25 cellular contexts compared by ENCODE assay signal in genomic region chr17:13962716-13963115, GRCh38.
DNase-seq lines count a peak whose midpoint lies in the region; ATAC-seq, FAIRE-seq and TF ChIP-seq lines count a peak whose summit lies in the region.
"Had no signal": no experiment of that assay in that cellular context is flagged by ENCODE, and none has a peak within 500 bp of the region (broad histone marks: within the 10 kb centered on the region; RNA-seq: fewer than 3 reads in every experiment).

No MANE protein-coding gene starts in this region.

- FAIRE-seq in small intestine (lab: Jason Lieb, UNC) = no peak
- FAIRE-seq: GM19239, H54 had no signal

- H4K20me1 ChIP-seq in MM.1S (ENCODE audit: insufficient read depth, low read length) = no peaks in the 10 kb centered on the region
- H4K20me1 ChIP-seq: BLaER1 had no signal

- peaks cover 14% of the 10 kb centered on the region for H3K4me1 Mint-ChIP-seq in activated CD8-positive, alpha-beta memory T cell treated with anti-CD3 and anti-CD28 coated beads, Interleukin-2, amount 10 ng/mL, durations not matched to agents 7 days and 5 days
- peaks cover 20% of the 10 kb centered on the region for H3K4me1 Mint-ChIP-seq in T-helper 2 cell treated with Interferon-gamma antibody and Interleukin-4, amounts not matched to agents 5 μg/mL and 100 μg/mL, for 36 hours (ENCODE audit: low read depth)

- H3K9me2 ChIP-seq in MM.1S (replicated peaks; ENCODE audit: insufficient read depth, low read length) = no peaks in the 10 kb centered on the region

- no peak overlapping the region for H3K4me2 ChIP-seq in MM.1S (ENCODE audit: low read depth, low read length)
- H3K4me2 ChIP-seq: BLaER1, PC-9 had no signal

- H3K36me3 Mint-ChIP-seq in activated CD8-positive, alpha-beta memory T cell treated with anti-CD3 and anti-CD28 coated beads, Interleukin-2, amount 10 ng/mL, durations not matched to agents 7 days and 5 days = peaks cover 2% of the 10 kb centered on the region
- H3K36me3 Mint-ChIP-seq in T-helper 2 cell treated with Interferon-gamma antibody and Interleukin-4, amounts not matched to agents 5 μg/mL and 100 μg/mL, for 36 hours (ENCODE audit: low read depth) = no peaks in the 10 kb centered on the region

- H3K4me1 ChIP-seq in MM.1S (ENCODE audit: low read length) = no peaks in the 10 kb centered on the region
- H3K4me1 ChIP-seq in small intestine (ENCODE audit: control insufficient read depth in 2 of 2, insufficient read depth in 1 of 2, low read depth in 1 of 2, low read length in 1 of 2) = no peaks in the 10 kb centered on the region
- H3K4me1 ChIP-seq: BLaER1 had no signal

- H3K9ac ChIP-seq in MM.1S (ENCODE audit: low read length) = no peak overlapping the region
- H3K9ac ChIP-seq: BLaER1 had no signal

- H3K9me3 ChIP-seq in MM.1S (replicated peaks; ENCODE audit: insufficient read depth, low read length) (no peaks in the 10 kb centered on the region), small intestine (ENCODE audit: control insufficient read depth, low read depth) (no peaks in the 10 kb centered on the region)
- H3K9me3 ChIP-seq: BLaER1 had no signal

- ATAC-seq in activated CD8-positive, alpha-beta memory T cell treated with anti-CD3 and anti-CD28 coated beads, Interleukin-2, amount 10 ng/mL, durations not matched to agents 7 days and 5 days = no peak

- no peak overlapping the region for H3K4me3 Mint-ChIP-seq in activated CD8-positive, alpha-beta memory T cell treated with anti-CD3 and anti-CD28 coated beads, Interleukin-2, amount 10 ng/mL, durations not matched to agents 7 days and 5 days
- H3K4me3 Mint-ChIP-seq in T-helper 2 cell treated with Interferon-gamma antibody and Interleukin-4, amounts not matched to agents 5 μg/mL and 100 μg/mL, for 36 hours = peak overlapping the region; percentile 1
- H3K4me3 Mint-ChIP-seq: CD4-positive, alpha-beta T cell; IgD-negative memory B cell had no signal

- no peaks in the 10 kb centered on the region for H3K27me3 ChIP-seq in MM.1S (replicated peaks; ENCODE audit: insufficient read depth, low read length)
- H3K27me3 ChIP-seq in small intestine (ENCODE audit: control insufficient read depth in 2 of 2, insufficient read depth in 2 of 2, low read length in 2 of 2) = no peaks in the 10 kb centered on the region
- H3K27me3 ChIP-seq: BLaER1 had no signal

- H3K79me2 ChIP-seq in MM.1S (ENCODE audit: low read length) = no peaks in the 10 kb centered on the region

- H2AFZ ChIP-seq in MM.1S (ENCODE audit: low read length) = no peak overlapping the region
- H2AFZ ChIP-seq: PC-9 had no signal

- H3K27me3 Mint-ChIP-seq in activated CD8-positive, alpha-beta memory T cell treated with anti-CD3 and anti-CD28 coated beads, Interleukin-2, amount 10 ng/mL, durations not matched to agents 7 days and 5 days = peaks cover 4% of the 10 kb centered on the region
- H3K27me3 Mint-ChIP-seq in T-helper 2 cell treated with Interferon-gamma antibody and Interleukin-4, amounts not matched to agents 5 μg/mL and 100 μg/mL, for 36 hours (ENCODE audit: low read depth) = no peaks in the 10 kb centered on the region
- H3K27me3 Mint-ChIP-seq: CD4-positive, alpha-beta T cell; IgD-negative memory B cell had no signal

- peak overlapping the region; percentile 17 for H3K27ac Mint-ChIP-seq in activated CD8-positive, alpha-beta memory T cell treated with anti-CD3 and anti-CD28 coated beads, Interleukin-2, amount 10 ng/mL, durations not matched to agents 7 days and 5 days
- peak overlapping the region; percentile 1 for H3K27ac Mint-ChIP-seq in T-helper 2 cell treated with Interferon-gamma antibody and Interleukin-4, amounts not matched to agents 5 μg/mL and 100 μg/mL, for 36 hours
- H3K27ac Mint-ChIP-seq: CD4-positive, alpha-beta T cell; IgD-negative memory B cell had no signal

- DNase-seq in activated CD8-positive, alpha-beta memory T cell treated with anti-CD3 and anti-CD28 coated beads, Interleukin-2, amount 10 ng/mL, durations not matched to agents 7 days and 5 days = no peak
- no peak for DNase-seq in activated CD8-positive, alpha-beta memory T cell treated with anti-CD3 and anti-CD28 coated beads for 24 hours
- DNase-seq in MM.1S (peak; percentile 9), small intestine (peak; percentile 41), SIG-M5 treated with dmso at 0.1 percent for 504 hours (lab: John Stamatoyannopoulos, UW; ENCODE audit: unreplicated experiment) (no peak), NCI-H510A (lab: John Stamatoyannopoulos, UW) (no peak)
- no peak for DNase-seq in T-helper 2 cell treated with Interferon-gamma antibody and Interleukin-4, amounts not matched to agents 5 μg/mL and 100 μg/mL, for 36 hours (ENCODE audit: low spot score)
- DNase-seq: CD4-positive, alpha-beta T cell; COR-L47; DMS79; NCI-H1105; NCI-H146; NCI-H2029; NCI-H2227 treated with DMSO at 0.1 percent for 48 hours; NCI-H510A treated with DMSO at 0.1 percent for 48 hours; NCI-H774; NK-92 treated with Interleukin-12 subunit alpha and Interleukin-12 subunit beta, amount 100 ng/mL, for 24 hours; PC-9; RPMI8226; SHP77 had no signal

- H3K27ac ChIP-seq in MM.1S (ENCODE audit: low read length) (no peak overlapping the region), small intestine (ENCODE audit: low read depth in 1 of 2, low read length in 1 of 2) (no peak overlapping the region)
- H3K27ac ChIP-seq: BLaER1, PC-9, SK-N-MC had no signal

- 21 to 57% (median 26%) methylated on average over 1 of the region's 1 CpG for WGBS in small intestine, 3 donors

- H3K9me3 Mint-ChIP-seq in activated CD8-positive, alpha-beta memory T cell treated with anti-CD3 and anti-CD28 coated beads, Interleukin-2, amount 10 ng/mL, durations not matched to agents 7 days and 5 days (ENCODE audit: low read depth) = no peaks in the 10 kb centered on the region
- H3K9me3 Mint-ChIP-seq in T-helper 2 cell treated with Interferon-gamma antibody and Interleukin-4, amounts not matched to agents 5 μg/mL and 100 μg/mL, for 36 hours = no peaks in the 10 kb centered on the region
- H3K9me3 Mint-ChIP-seq: CD4-positive, alpha-beta T cell had no signal

- no peaks in the 10 kb centered on the region for H3F3A ChIP-seq in MM.1S (ENCODE audit: insufficient read depth, low read length)

- H3K4me3 ChIP-seq in MM.1S (ENCODE audit: low read length) = no peak overlapping the region
- no peak overlapping the region for H3K4me3 ChIP-seq in small intestine (ENCODE audit: low read depth in 1 of 2, low read length in 2 of 2)
- H3K4me3 ChIP-seq: BLaER1, PC-9, SK-N-MC had no signal

- CTCF ChIA-PET in activated CD8-positive, alpha-beta memory T cell treated with anti-CD3 and anti-CD28 coated beads, Interleukin-2, amount 10 ng/mL, durations not matched to agents 7 days and 5 days (lab: Charles Lee) = no interaction called here

- H3K36me3 ChIP-seq in MM.1S (replicated peaks; ENCODE audit: insufficient read depth, low read length) = no peaks in the 10 kb centered on the region
- H3K36me3 ChIP-seq in small intestine (ENCODE audit: control insufficient read depth in 2 of 2, insufficient read depth in 2 of 2, low read length in 2 of 2) = no peaks in the 10 kb centered on the region
- H3K36me3 ChIP-seq: BLaER1 had no signal

- no peak for TF ChIP-seq CTCF in MM.1S (IDR thresholded peaks at IDR 0.05; ENCODE audit: low read length)

Comparison
In these comparisons a context has a peak if more than half of its experiments do, and no peak if none do; other contexts are left out.
1. DNase-seq: peak in MM.1S (single experiment) and small intestine (single experiment); none in activated CD8-positive, alpha-beta memory T cell treated with anti-CD3 and anti-CD28 coated beads, Interleukin-2, amount 10 ng/mL, durations not matched to agents 7 days and 5 days (single experiment), activated CD8-positive, alpha-beta memory T cell treated with anti-CD3 and anti-CD28 coated beads for 24 hours (single experiment), T-helper 2 cell treated with Interferon-gamma antibody and Interleukin-4, amounts not matched to agents 5 μg/mL and 100 μg/mL, for 36 hours (single experiment), SIG-M5 treated with dmso at 0.1 percent for 504 hours (single experiment) and NCI-H510A (single experiment).